In the genomic region with DNA sequence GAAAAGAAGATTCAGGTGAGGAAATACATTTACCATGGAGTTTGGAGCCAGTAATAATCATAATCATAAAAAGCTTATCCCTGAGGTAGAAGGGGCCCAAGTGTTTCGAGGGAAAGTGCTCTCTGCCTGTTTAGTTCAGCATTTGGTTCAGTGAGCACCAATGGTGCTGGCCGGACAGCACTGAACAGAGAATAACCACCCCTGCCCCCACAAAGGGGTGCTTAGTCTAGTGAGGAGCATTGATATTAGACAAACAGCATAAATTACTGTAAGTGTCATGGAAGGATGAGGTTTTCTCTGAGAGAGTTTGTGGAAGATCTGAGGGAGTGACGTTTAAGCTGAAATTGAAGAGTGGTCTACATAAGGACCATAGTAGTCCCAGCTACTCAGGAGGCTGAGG, we compare ENCODE assay signal across 1 cellular context.
TF ChIP-seq lines count a peak whose summit lies in the region.

No MANE protein-coding gene starts in this region.

TF ChIP-seq in IMR-90, 13 proteins besides CTCF, POLR2A, EP300 and RAD21 (continued from another document):
- TF ChIP-seq, protein P1, sequence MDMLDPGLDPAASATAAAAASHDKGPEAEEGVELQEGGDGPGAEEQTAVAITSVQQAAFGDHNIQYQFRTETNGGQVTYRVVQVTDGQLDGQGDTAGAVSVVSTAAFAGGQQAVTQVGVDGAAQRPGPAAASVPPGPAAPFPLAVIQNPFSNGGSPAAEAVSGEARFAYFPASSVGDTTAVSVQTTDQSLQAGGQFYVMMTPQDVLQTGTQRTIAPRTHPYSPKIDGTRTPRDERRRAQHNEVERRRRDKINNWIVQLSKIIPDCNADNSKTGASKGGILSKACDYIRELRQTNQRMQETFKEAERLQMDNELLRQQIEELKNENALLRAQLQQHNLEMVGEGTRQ (IDR thresholded peaks at IDR 0.05; ENCODE audit: low read depth, low read length) = no peak
- no peak for TF ChIP-seq CEBPB (IDR thresholded peaks at IDR 0.05; ENCODE audit: low read depth, low read length)
- no peak for TF ChIP-seq FOS (IDR thresholded peaks at IDR 0.05; ENCODE audit: low read depth, low read length)
- no peak for TF ChIP-seq RFX5 (IDR thresholded peaks at IDR 0.05; ENCODE audit: low read depth, low read length)
- TF ChIP-seq MAFK (IDR thresholded peaks at IDR 0.05; ENCODE audit: low read depth, low read length) = no peak
